In genomic region chr6:63573899-63574553, GRCh38 we compare ENCODE assay signal across 8 cellular contexts. TPM values are rescaled to one million over a fixed set of nuclear protein-coding genes. Genes with fewer than 3 reads are reported as not detected.
DNase-seq lines count a peak whose midpoint lies in the region; ATAC-seq and TF ChIP-seq lines count a peak whose summit lies in the region.

No MANE protein-coding gene starts in this region.

- no peaks in the 10 kb centered on the region for H3K27me3 ChIP-seq in uterus

- H3K27ac ChIP-seq in epithelial cell of prostate (peak overlapping the region; percentile 98), uterus (peak overlapping the region; percentile 96)

- H3K4me1 ChIP-seq in uterus, result no peaks in the 10 kb centered on the region

- intact Hi-C loops in natural killer cell (cut with micrococcal nuclease), result loop anchor here (10.0 kb wide), 1 partner anchor 219 kb away; no protein-coding TSS in a partner anchor
- intact Hi-C loops in uterus (cut with DNase I; ENCODE audit: low total_unique reads), result no loop called here

- no peak for TF ChIP-seq POLR2A in uterus (IDR thresholded peaks at IDR 0.05)

- no peaks in the 10 kb centered on the region for H3K27me3 Mint-ChIP-seq in natural killer cell (ENCODE audit: low read depth in 2 of 2)

- ATAC-seq in natural killer cell, result no peak

- DNase-seq in COLO668 (lab: John Stamatoyannopoulos, UW; ENCODE audit: unreplicated experiment), result peak; percentile 47
- DNase-seq in H4 (ENCODE audit: low spot score), result peak; percentile 88
- peak; percentile 17 for DNase-seq in NCI-H2227 treated with DMSO at 0.1 percent for 48 hours (lab: John Stamatoyannopoulos, UW)
- peak; percentile 32 to 47 for DNase-seq in activated CD4-positive, alpha-beta T cell treated with anti-CD3 and anti-CD28 coated beads for 4 hours
- DNase-seq in epithelial cell of prostate (ENCODE audit: low read depth, low spot score), result no peak
- no peak for DNase-seq in natural killer cell
- DNase-seq in uterus, result peak in 1 of 2 donors; percentile 27
- no peak for DNase-seq in NK-92 (lab: John Stamatoyannopoulos, UW; ENCODE audit: unreplicated experiment)

- peaks cover 9% of the 10 kb centered on the region for H3K36me3 Mint-ChIP-seq in natural killer cell

- peak overlapping the region; percentile 67 to 76 for H3K4me3 ChIP-seq in uterus

- peaks cover 29% of the 10 kb centered on the region in 2 donors for H3K4me1 Mint-ChIP-seq in natural killer cell

- H3K9me3 Mint-ChIP-seq in natural killer cell, result no peaks in the 10 kb centered on the region

- H3K27ac Mint-ChIP-seq in natural killer cell, result peak overlapping the region; percentile 96 to 98

- peak overlapping the region; percentile 94 for H3K4me3 Mint-ChIP-seq in natural killer cell

- no peaks in the 10 kb centered on the region for H3K36me3 ChIP-seq in uterus

- TF ChIP-seq CTCF in natural killer cell (IDR thresholded peaks at IDR 0.05) (peak; percentile 75), uterus (IDR thresholded peaks at IDR 0.05) (peak in 3 of 4 experiments; percentile 23 to 42 (median 27))

- H3K9me3 ChIP-seq in uterus, result no peaks in the 10 kb centered on the region

RNA-seq across cellular contexts. Expression of gene PTP4A1, which starts 1.7 kb away (rescaled TPM):
- 35.8 and 106 TPM in 2 replicates for total RNA-seq in H4 (2014; rRNA removed; shearing (Covaris generic))
- total RNA-seq in natural killer cell (100 to 1,000 TPM; 113 to 185 (median 130) TPM), uterus (10 to 100 TPM; 19.0 to 35.3 (median 25.8) TPM)

Comparison
In these comparisons a context has a peak if more than half of its experiments do, and no peak if none do; other contexts are left out.
1. DNase-seq: peak in COLO668 (single experiment), H4 (single experiment), NCI-H2227 treated with DMSO at 0.1 percent for 48 hours (single experiment) and activated CD4-positive, alpha-beta T cell treated with anti-CD3 and anti-CD28 coated beads for 4 hours (2 of 2); none in epithelial cell of prostate (single experiment), natural killer cell (single experiment) and NK-92 (single experiment).